ENCODE assay signal across 1 cellular context in genomic region chr10:132405463-132405991, GRCh38.
TF ChIP-seq lines count a peak whose summit lies in the region.

No MANE protein-coding gene starts in this region.

TF ChIP-seq in WTC11, 78 proteins besides CTCF, POLR2A, EP300 and RAD21 (continued from another document):
- no peak for TF ChIP-seq PRDM15 (CRISPR knock-in tag; IDR thresholded peaks at IDR 0.05)
- no peak for TF ChIP-seq HMGA2 (CRISPR knock-in tag; IDR thresholded peaks at IDR 0.05)
- TF ChIP-seq CREB1 (CRISPR knock-in tag; IDR thresholded peaks at IDR 0.05): no peak
- no peak for TF ChIP-seq SMAD4 (CRISPR knock-in tag; IDR thresholded peaks at IDR 0.05)
- no peak for TF ChIP-seq TEAD4 (CRISPR knock-in tag; IDR thresholded peaks at IDR 0.05)
